15 cellular contexts compared by ENCODE assay signal in genomic region chr19:34288381-34288780, GRCh38. TPM values are rescaled to one million over a fixed set of nuclear protein-coding genes. Genes with fewer than 3 reads are reported as not detected.
DNase-seq lines count a peak whose midpoint lies in the region; ATAC-seq and TF ChIP-seq lines count a peak whose summit lies in the region.
"Had no signal": no experiment of that assay in that cellular context is flagged by ENCODE, and none has a peak within 500 bp of the region (broad histone marks: within the 10 kb centered on the region; RNA-seq: fewer than 3 reads in every experiment).

No MANE protein-coding gene starts in this region.

- H3K9me3 Mint-ChIP-seq in activated naive CD4-positive, alpha-beta T cell treated with anti-CD3 and anti-CD28 coated beads for 36 hours, result no peaks in the 10 kb centered on the region
- H3K9me3 Mint-ChIP-seq in activated naive CD8-positive, alpha-beta T cell treated with anti-CD3 and anti-CD28 coated beads, Interleukin-2, amount 50 U/mL, for 24 hours, result no peaks in the 10 kb centered on the region
- no peaks in the 10 kb centered on the region for H3K9me3 Mint-ChIP-seq in stimulated activated naive B cell treated with anti-CD40 and anti-IgM and Interleukin-4, amounts not matched to agents 10 μg/mL and 1 μg/mL and 100 μg/mL, for 72 hours

- ATAC-seq in activated naive CD8-positive, alpha-beta T cell treated with anti-CD3 and anti-CD28 coated beads, Interleukin-2, amount 50 U/mL, for 24 hours, result peak; percentile 99
- ATAC-seq in stimulated activated naive B cell treated with anti-CD40 and anti-IgM and Interleukin-4, amounts not matched to agents 10 μg/mL and 1 μg/mL and 100 μg/mL, for 72 hours (replicated peaks), result peak; percentile 97 to 99
- ATAC-seq: K562 had no signal

- H3K36me3 Mint-ChIP-seq in activated naive CD4-positive, alpha-beta T cell treated with anti-CD3 and anti-CD28 coated beads for 36 hours (ENCODE audit: low read depth), result peaks cover 5% of the 10 kb centered on the region
- H3K36me3 Mint-ChIP-seq in activated naive CD8-positive, alpha-beta T cell treated with anti-CD3 and anti-CD28 coated beads, Interleukin-2, amount 50 U/mL, for 24 hours (ENCODE audit: low read depth), result peaks cover 17% of the 10 kb centered on the region
- peaks cover 6 to 11% of the 10 kb centered on the region in 2 donors for H3K36me3 Mint-ChIP-seq in stimulated activated naive B cell treated with anti-CD40 and anti-IgM and Interleukin-4, amounts not matched to agents 10 μg/mL and 1 μg/mL and 100 μg/mL, for 72 hours

- intact Hi-C loops in activated naive CD4-positive, alpha-beta T cell treated with anti-CD3 and anti-CD28 coated beads for 36 hours (cut with micrococcal nuclease), result no loop called here

- peak overlapping the region; percentile 89; the same call in 1 of the 2 replicates for H3K27ac ChIP-seq in VCaP

- no peak for TF ChIP-seq CTCF in VCaP (conservative IDR thresholded peaks at IDR 0.05)

- DNase-seq in activated naive CD4-positive, alpha-beta T cell treated with anti-CD3 and anti-CD28 coated beads for 36 hours, result peak; percentile 28
- DNase-seq in activated naive CD4-positive, alpha-beta T cell (lab: John Stamatoyannopoulos, UW), result no peak
- DNase-seq in activated naive CD8-positive, alpha-beta T cell treated with anti-CD3 and anti-CD28 coated beads, Interleukin-2, amount 50 U/mL, for 24 hours, result peak; percentile 46
- DNase-seq in stimulated activated naive B cell treated with anti-CD40 and anti-IgM and Interleukin-4, amounts not matched to agents 10 μg/mL and 1 μg/mL and 100 μg/mL, for 72 hours, result peak; percentile 60
- DNase-seq in NCI-H1417 (lab: John Stamatoyannopoulos, UW), result no peak
- no peak for DNase-seq in medulla oblongata (ENCODE audit: extremely low spot score)
- DNase-seq: ACHN; BE2C; CD4-positive, alpha-beta memory T cell; GF-D8; NCI-H146; NCI-H2081 treated with DMSO at 0.1 percent for 48 hours; NCI-H524 had no signal

- CTCF ChIA-PET in activated naive CD4-positive, alpha-beta T cell treated with anti-CD3 and anti-CD28 coated beads for 36 hours (lab: Charles Lee), result no interaction called here

- peak overlapping the region; percentile 38 for H3K27ac Mint-ChIP-seq in activated naive CD4-positive, alpha-beta T cell treated with anti-CD3 and anti-CD28 coated beads for 36 hours
- peak overlapping the region; percentile 88 for H3K27ac Mint-ChIP-seq in activated naive CD8-positive, alpha-beta T cell treated with anti-CD3 and anti-CD28 coated beads, Interleukin-2, amount 50 U/mL, for 24 hours
- peak overlapping the region; percentile 88 for H3K27ac Mint-ChIP-seq in stimulated activated naive B cell treated with anti-CD40 and anti-IgM and Interleukin-4, amounts not matched to agents 10 μg/mL and 1 μg/mL and 100 μg/mL, for 72 hours

- peaks cover 21% of the 10 kb centered on the region for H3K4me1 Mint-ChIP-seq in activated naive CD4-positive, alpha-beta T cell treated with anti-CD3 and anti-CD28 coated beads for 36 hours (ENCODE audit: low read depth)
- H3K4me1 Mint-ChIP-seq in activated naive CD8-positive, alpha-beta T cell treated with anti-CD3 and anti-CD28 coated beads, Interleukin-2, amount 50 U/mL, for 24 hours, result peaks cover 23% of the 10 kb centered on the region
- H3K4me1 Mint-ChIP-seq in stimulated activated naive B cell treated with anti-CD40 and anti-IgM and Interleukin-4, amounts not matched to agents 10 μg/mL and 1 μg/mL and 100 μg/mL, for 72 hours, result peaks cover 10 to 23% of the 10 kb centered on the region in 2 donors

- no peaks in the 10 kb centered on the region for H3K27me3 Mint-ChIP-seq in activated naive CD4-positive, alpha-beta T cell treated with anti-CD3 and anti-CD28 coated beads for 36 hours (ENCODE audit: low read depth)
- H3K27me3 Mint-ChIP-seq in activated naive CD8-positive, alpha-beta T cell treated with anti-CD3 and anti-CD28 coated beads, Interleukin-2, amount 50 U/mL, for 24 hours, result no peaks in the 10 kb centered on the region
- H3K27me3 Mint-ChIP-seq in stimulated activated naive B cell treated with anti-CD40 and anti-IgM and Interleukin-4, amounts not matched to agents 10 μg/mL and 1 μg/mL and 100 μg/mL, for 72 hours, result no peaks in the 10 kb centered on the region
- H3K27me3 Mint-ChIP-seq: CD4-positive, alpha-beta memory T cell had no signal

- no peak overlapping the region for H3K4me3 Mint-ChIP-seq in activated naive CD4-positive, alpha-beta T cell treated with anti-CD3 and anti-CD28 coated beads for 36 hours
- H3K4me3 Mint-ChIP-seq in activated naive CD8-positive, alpha-beta T cell treated with anti-CD3 and anti-CD28 coated beads, Interleukin-2, amount 50 U/mL, for 24 hours, result peak overlapping the region; percentile 26
- peak overlapping the region in 1 of 2 donors; percentile 62 for H3K4me3 Mint-ChIP-seq in stimulated activated naive B cell treated with anti-CD40 and anti-IgM and Interleukin-4, amounts not matched to agents 10 μg/mL and 1 μg/mL and 100 μg/mL, for 72 hours
- H3K4me3 Mint-ChIP-seq: CD4-positive, alpha-beta memory T cell had no signal

RNA-seq across cellular contexts. Expression of gene GARRE1, which starts 34.0 kb away (rescaled TPM):
- 10 to 100 TPM; 13.2 to 16.2 TPM for total RNA-seq in activated naive CD4-positive, alpha-beta T cell treated with anti-CD3 and anti-CD28 coated beads for 36 hours

Comparison
In these comparisons a context has a peak if more than half of its experiments do, and no peak if none do; other contexts are left out.
1. DNase-seq: peak in activated naive CD4-positive, alpha-beta T cell treated with anti-CD3 and anti-CD28 coated beads for 36 hours (single experiment), activated naive CD8-positive, alpha-beta T cell treated with anti-CD3 and anti-CD28 coated beads, Interleukin-2, amount 50 U/mL, for 24 hours (single experiment) and stimulated activated naive B cell treated with anti-CD40 and anti-IgM and Interleukin-4, amounts not matched to agents 10 μg/mL and 1 μg/mL and 100 μg/mL, for 72 hours (single experiment); none in activated naive CD4-positive, alpha-beta T cell (0 of 4), NCI-H1417 (0 of 3) and medulla oblongata (single experiment).
2. H3K27ac Mint-ChIP-seq: peak in every context shown above with its lines; median percentile 88 in activated naive CD8-positive, alpha-beta T cell treated with anti-CD3 and anti-CD28 coated beads, Interleukin-2, amount 50 U/mL, for 24 hours; 88 in stimulated activated naive B cell treated with anti-CD40 and anti-IgM and Interleukin-4, amounts not matched to agents 10 μg/mL and 1 μg/mL and 100 μg/mL, for 72 hours; 38 in activated naive CD4-positive, alpha-beta T cell treated with anti-CD3 and anti-CD28 coated beads for 36 hours.